In genomic region chr2:162014751-162015150, GRCh38 we compare ENCODE assay signal across 18 cellular contexts. TPM values are rescaled to one million over a fixed set of nuclear protein-coding genes. Genes with fewer than 3 reads are reported as not detected.
A peak's percentile ranks its signal among the peaks of the same experiment; 100 is the strongest.
DNase-seq lines count a peak whose midpoint lies in the region; ATAC-seq and TF ChIP-seq lines count a peak whose summit lies in the region.
"Had no signal": no experiment of that assay in that cellular context is flagged by ENCODE, and none has a peak within 500 bp of the region (broad histone marks: within the 10 kb centered on the region; RNA-seq: fewer than 3 reads in every experiment).

No MANE protein-coding gene starts in this region.

- no peak for ATAC-seq in upper lobe of left lung (ENCODE audit: low FRiP score in 2 of 2)
- ATAC-seq: mucosa of descending colon, sciatic nerve had no signal

- peaks cover 59% of the 10 kb centered on the region for H3K4me1 ChIP-seq in CD8-positive, alpha-beta memory T cell (ENCODE audit: insufficient read depth, low read length)
- H3K4me1 ChIP-seq in upper lobe of left lung = peaks cover 0 to 11% (median 7%) of the 10 kb centered on the region in 4 donors
- H3K4me1 ChIP-seq: breast epithelium had no signal

- TF ChIP-seq POLR2A in lower leg skin (IDR thresholded peaks at IDR 0.05) (no peak), upper lobe of left lung (IDR thresholded peaks at IDR 0.05) (no peak)

- DNase-seq in CD1c-positive myeloid dendritic cell (ENCODE audit: extremely low spot score) = peak; percentile 38
- no peak for DNase-seq in CD8-positive, alpha-beta memory T cell
- no peak for DNase-seq in activated CD4-positive, alpha-beta memory T cell treated with anti-CD3 and anti-CD28 coated beads for 36 hours
- peak; percentile 28 for DNase-seq in fibroblast of mammary gland (ENCODE audit: low read depth)
- no peak for DNase-seq in stimulated activated CD4-positive, alpha-beta T cell treated with anti-CD3 and anti-CD28 coated beads, Interleukin-15, amount 100 ng/mL, for 24 hours
- no peak for DNase-seq in lower leg skin (ENCODE audit: low spot score in 2 of 2)
- DNase-seq in upper lobe of left lung = no peak
- DNase-seq: DMS53; effector CD4-positive, alpha-beta T cell; MM.1S; mucosa of descending colon; NCI-H2107; NCI-H526 treated with DMSO at 0.1 percent for 48 hours; OCI-M1; stimulated activated CD4-positive, alpha-beta T cell treated with anti-CD3 and anti-CD28 coated beads, Interleukin-2, amount 100 ng/mL, for 48 hours had no signal

- H3K27ac ChIP-seq in CD8-positive, alpha-beta memory T cell (ENCODE audit: low read depth, low read length) = no peak overlapping the region
- H3K27ac ChIP-seq in upper lobe of left lung = peak overlapping the region in 2 of 4 donors; percentile 19 to 25
- H3K27ac ChIP-seq: breast epithelium, thoracic aorta had no signal

- WGBS in lower leg skin, 2 donors = 65 to 73% methylated on average over 6 of the region's 6 CpGs
- 66 to 77% methylated on average over 6 of the region's 6 CpGs for WGBS in upper lobe of left lung, 2 donors

- POLR2A ChIA-PET in CD8-positive, alpha-beta memory T cell (lab: Charles Lee) = no interaction called here
- POLR2A ChIA-PET in activated CD4-positive, alpha-beta memory T cell treated with anti-CD3 and anti-CD28 coated beads for 36 hours (lab: Charles Lee) = no interaction called here

- no peaks in the 10 kb centered on the region for H3K9me3 ChIP-seq in CD8-positive, alpha-beta memory T cell (ENCODE audit: low read length)
- H3K9me3 ChIP-seq in upper lobe of left lung = no peaks in the 10 kb centered on the region
- H3K9me3 ChIP-seq: breast epithelium, mucosa of descending colon, thoracic aorta had no signal

- peak overlapping the region in 2 of 7 donors; percentile 20 to 49 for H3K4me3 Mint-ChIP-seq in CD8-positive, alpha-beta memory T cell
- H3K4me3 Mint-ChIP-seq in activated CD4-positive, alpha-beta memory T cell treated with anti-CD3 and anti-CD28 coated beads for 36 hours = no peak overlapping the region

- no peak for TF ChIP-seq EP300 in upper lobe of left lung (IDR thresholded peaks at IDR 0.05)

- no peaks in the 10 kb centered on the region for H3K27me3 Mint-ChIP-seq in CD8-positive, alpha-beta memory T cell
- H3K27me3 Mint-ChIP-seq in activated CD4-positive, alpha-beta memory T cell treated with anti-CD3 and anti-CD28 coated beads for 36 hours = no peaks in the 10 kb centered on the region

- H3K4me3 ChIP-seq in CD8-positive, alpha-beta memory T cell (ENCODE audit: low read length) = no peak overlapping the region
- H3K4me3 ChIP-seq in fibroblast of mammary gland (ENCODE audit: control insufficient read depth, low read depth, low read length) (no peak overlapping the region), lower leg skin (ENCODE audit: low read depth, poor library complexity, severe bottlenecking) (no peak overlapping the region), upper lobe of left lung (no peak overlapping the region)
- H3K4me3 ChIP-seq: breast epithelium, mucosa of descending colon, thoracic aorta had no signal

- peaks cover 49 to 66% (median 57%) of the 10 kb centered on the region in 3 donors for H3K4me1 Mint-ChIP-seq in CD8-positive, alpha-beta memory T cell
- H3K4me1 Mint-ChIP-seq in activated CD4-positive, alpha-beta memory T cell treated with anti-CD3 and anti-CD28 coated beads for 36 hours (ENCODE audit: low read depth) = peaks cover 53% of the 10 kb centered on the region

- no peaks in the 10 kb centered on the region for H3K9me3 Mint-ChIP-seq in CD8-positive, alpha-beta memory T cell
- no peaks in the 10 kb centered on the region for H3K9me3 Mint-ChIP-seq in activated CD4-positive, alpha-beta memory T cell treated with anti-CD3 and anti-CD28 coated beads for 36 hours

- peaks cover 2 to 23% (median 19%) of the 10 kb centered on the region in 3 donors for H3K36me3 Mint-ChIP-seq in CD8-positive, alpha-beta memory T cell
- peaks cover 17% of the 10 kb centered on the region for H3K36me3 Mint-ChIP-seq in activated CD4-positive, alpha-beta memory T cell treated with anti-CD3 and anti-CD28 coated beads for 36 hours

- peak overlapping the region; percentile 93 to 100 (median 96) for H3K27ac Mint-ChIP-seq in CD8-positive, alpha-beta memory T cell
- H3K27ac Mint-ChIP-seq in activated CD4-positive, alpha-beta memory T cell treated with anti-CD3 and anti-CD28 coated beads for 36 hours = peak overlapping the region; percentile 89

- intact Hi-C loops in activated CD4-positive, alpha-beta memory T cell treated with anti-CD3 and anti-CD28 coated beads for 36 hours (cut with micrococcal nuclease) = loop anchor here (5.0 kb wide), 1 partner anchor 303 kb away; the partner anchor contains the start of gene IFIH1
- intact Hi-C loops in lower leg skin (cut with DNase I; ENCODE audit: low total_unique reads) = no loop called here

- H3K27me3 ChIP-seq in CD8-positive, alpha-beta memory T cell (ENCODE audit: insufficient read depth, low read length, poor library complexity, severe bottlenecking) = no peaks in the 10 kb centered on the region
- no peaks in the 10 kb centered on the region for H3K27me3 ChIP-seq in upper lobe of left lung
- H3K27me3 ChIP-seq: breast epithelium had no signal

- CTCF ChIA-PET in CD8-positive, alpha-beta memory T cell (lab: Charles Lee) = interaction anchor here (0.9 to 1.2 kb wide), 2 partner anchors 12 to 20 kb away, joined by 3 read pairs; no protein-coding TSS in a partner anchor
- CTCF ChIA-PET in activated CD4-positive, alpha-beta memory T cell treated with anti-CD3 and anti-CD28 coated beads for 36 hours (lab: Charles Lee) = no interaction called here

- peaks cover 8% of the 10 kb centered on the region for H3K36me3 ChIP-seq in CD8-positive, alpha-beta memory T cell (ENCODE audit: insufficient read depth, low read length)
- no peaks in the 10 kb centered on the region for H3K36me3 ChIP-seq in upper lobe of left lung
- H3K36me3 ChIP-seq: breast epithelium, thoracic aorta had no signal

- TF ChIP-seq CTCF in fibroblast of mammary gland (conservative IDR thresholded peaks at IDR 0.05; ENCODE audit: control insufficient read depth, insufficient read depth, low read depth, low read length) (no peak), lower leg skin (IDR thresholded peaks at IDR 0.05) (no peak), upper lobe of left lung (IDR thresholded peaks at IDR 0.05) (no peak)

RNA-seq across cellular contexts. Expression of gene DPP4, which starts 59.3 kb away (rescaled TPM):
- 10 to 100 TPM; 14.6 to 15.4 TPM for total RNA-seq in CD8-positive, alpha-beta memory T cell
- polyA plus RNA-seq in CD8-positive, alpha-beta memory T cell = 71.7 TPM
- 10 to 100 TPM; 29.9 to 30.7 TPM for total RNA-seq in activated CD4-positive, alpha-beta memory T cell treated with anti-CD3 and anti-CD28 coated beads for 36 hours
- 1 to 10 TPM; 3.2 to 6.4 (median 5.1) TPM for total RNA-seq in lower leg skin
- 10 to 100 TPM; 16.4 to 77.3 (median 27.5) TPM for total RNA-seq in upper lobe of left lung

Comparison
In these comparisons a context has a peak if more than half of its experiments do, and no peak if none do; other contexts are left out.
1. DNase-seq: peak in CD1c-positive myeloid dendritic cell (single experiment) and fibroblast of mammary gland (single experiment); none in CD8-positive, alpha-beta memory T cell (0 of 5), activated CD4-positive, alpha-beta memory T cell treated with anti-CD3 and anti-CD28 coated beads for 36 hours (single experiment), stimulated activated CD4-positive, alpha-beta T cell treated with anti-CD3 and anti-CD28 coated beads, Interleukin-15, amount 100 ng/mL, for 24 hours (single experiment), lower leg skin (0 of 2) and upper lobe of left lung (0 of 2).